8 cellular contexts compared by ENCODE assay signal in genomic region chr6:151391471-151392428, GRCh38. TPM values are rescaled to one million over a fixed set of nuclear protein-coding genes. Genes with fewer than 3 reads are reported as not detected.
DNase-seq lines count a peak whose midpoint lies in the region; ATAC-seq, FAIRE-seq and TF ChIP-seq lines count a peak whose summit lies in the region.

Gene ZBTB2 (minus strand): TSS chr6:151391559. CDS start chr6:151373637, 17,922 bp downstream.

- DNase-seq in GM12892 (ENCODE audit: insufficient read length) (peak; percentile 39), NCI-H345 treated with DMSO at 0.1 percent for 48 hours (lab: John Stamatoyannopoulos, UW; ENCODE audit: unreplicated experiment) (peak; percentile 31), choroid plexus epithelial cell (ENCODE audit: low read depth) (peak; percentile 87)
- DNase-seq in activated CD4-positive, alpha-beta T cell treated with anti-CD3 and anti-CD28 coated beads for 36 hours: peak; percentile 78
- DNase-seq in stimulated activated CD4-positive, alpha-beta T cell treated with anti-CD3 and anti-CD28 coated beads, Interleukin-1b, Interleukin-23, amount 100 ng/mL, for 1 hour (ENCODE audit: low read depth in 2 of 2): peak; percentile 32 to 45

- POLR2A ChIA-PET in activated CD4-positive, alpha-beta T cell treated with anti-CD3 and anti-CD28 coated beads for 36 hours (lab: Charles Lee): interaction anchor here (1.1 kb wide), 1 partner anchor 60 kb away, joined by 4 read pairs; the partner anchor contains the start of gene RMND1

- H3K27me3 ChIP-seq in layer of hippocampus (ENCODE audit: control insufficient read depth, insufficient read depth, low read length): no peaks in the 10 kb centered on the region

- peak within 1 kb of the TSS; percentile 98 for H3K27ac ChIP-seq in layer of hippocampus (ENCODE audit: low read depth, low read length)

- peaks cover 52% of the 10 kb centered on the region for H3K4me1 Mint-ChIP-seq in activated CD4-positive, alpha-beta T cell treated with anti-CD3 and anti-CD28 coated beads for 36 hours

- ATAC-seq in HG02852 (IDR thresholded peaks at IDR 0.05; ENCODE audit: unreplicated experiment): peak; percentile 7
- peak; percentile 7 for ATAC-seq in activated CD4-positive, alpha-beta T cell treated with anti-CD3 and anti-CD28 coated beads for 36 hours
- no peak for ATAC-seq in GM18858 (IDR thresholded peaks at IDR 0.05; ENCODE audit: unreplicated experiment)

- TF ChIP-seq POLR2A in GM12892 (IDR thresholded peaks at IDR 0.05; ENCODE audit: low read depth, low read length): peak; percentile 4; the same call in 1 of the 2 replicates

- peak; percentile 83 for FAIRE-seq in GM12892 (lab: Jason Lieb, UNC)

- CTCF ChIA-PET in activated CD4-positive, alpha-beta T cell treated with anti-CD3 and anti-CD28 coated beads for 36 hours (lab: Charles Lee): no interaction called here

- H3K36me3 Mint-ChIP-seq in activated CD4-positive, alpha-beta T cell treated with anti-CD3 and anti-CD28 coated beads for 36 hours (ENCODE audit: low read depth): peaks cover 31% of the 10 kb centered on the region

- peak within 1 kb of the TSS; percentile 90 for H3K4me3 ChIP-seq in choroid plexus epithelial cell (ENCODE audit: low read depth, low read length)

- TF ChIP-seq CTCF in choroid plexus epithelial cell (conservative IDR thresholded peaks at IDR 0.05; ENCODE audit: low read depth, low read length): no peak

- H3K4me3 Mint-ChIP-seq in activated CD4-positive, alpha-beta T cell treated with anti-CD3 and anti-CD28 coated beads for 36 hours: peak within 1 kb of the TSS; percentile 92

- intact Hi-C loops in activated CD4-positive, alpha-beta T cell treated with anti-CD3 and anti-CD28 coated beads for 36 hours (cut with DNase I, micrococcal nuclease): loop anchor here (2.0 to 5.0 kb wide), 5 partner anchors 15 to 1844 kb away; partner anchors contain the start of genes FBXO5 (in 1 of the 2), GINM1 (in 1 of the 2), NUP43 (in 1 of the 2) and PPIL4 (in 1 of the 2)

- H3K27me3 Mint-ChIP-seq in activated CD4-positive, alpha-beta T cell treated with anti-CD3 and anti-CD28 coated beads for 36 hours: no peaks in the 10 kb centered on the region

- H3K27ac Mint-ChIP-seq in activated CD4-positive, alpha-beta T cell treated with anti-CD3 and anti-CD28 coated beads for 36 hours: peak within 1 kb of the TSS; percentile 99

- H3K9me3 Mint-ChIP-seq in activated CD4-positive, alpha-beta T cell treated with anti-CD3 and anti-CD28 coated beads for 36 hours (ENCODE audit: low read depth): no peaks in the 10 kb centered on the region

RNA-seq across cellular contexts. Expression of gene ZBTB2, which starts in this region (rescaled TPM):
- 9.3 TPM for polyA plus RNA-seq in GM12892 (2012; ENCODE audit: missing spikeins)
- total RNA-seq in activated CD4-positive, alpha-beta T cell treated with anti-CD3 and anti-CD28 coated beads for 36 hours: 10 to 100 TPM; 17.1 to 19.3 TPM

Comparison
In these comparisons a context has a peak if more than half of its experiments do, and no peak if none do; other contexts are left out.
1. DNase-seq: peak in every context shown above with its lines; median percentile 87 in choroid plexus epithelial cell; 78 in activated CD4-positive, alpha-beta T cell treated with anti-CD3 and anti-CD28 coated beads for 36 hours; 39 in GM12892; 38 in stimulated activated CD4-positive, alpha-beta T cell treated with anti-CD3 and anti-CD28 coated beads, Interleukin-1b, Interleukin-23, amount 100 ng/mL, for 1 hour; 31 in NCI-H345 treated with DMSO at 0.1 percent for 48 hours.